In genomic region chr22:20495861-20496681, GRCh38 we compare ENCODE assay signal across 8 cellular contexts. TPM values are rescaled to one million over a fixed set of nuclear protein-coding genes. Genes with fewer than 3 reads are reported as not detected.
DNase-seq lines count a peak whose midpoint lies in the region; ATAC-seq and TF ChIP-seq lines count a peak whose summit lies in the region.

No MANE protein-coding gene starts in this region.

- peak; percentile 92 for ATAC-seq in SK-N-SH treated with all-trans-retinoic acid at 6 μM for 48 hours

- POLR2A ChIA-PET in HEK293 (lab: Yijun Ruan, JAX): interaction anchor here (0.6 to 1.4 kb wide), 5 partner anchors 8 to 78 kb away, joined by 3 to 6 read pairs (median 5); no protein-coding TSS in a partner anchor

- peaks cover 35% of the 10 kb centered on the region for H3K4me1 Mint-ChIP-seq in activated naive CD8-positive, alpha-beta T cell (ENCODE audit: low read depth)
- H3K4me1 Mint-ChIP-seq in glutamatergic neuron (ENCODE audit: low read depth, unreplicated experiment): peaks cover 3% of the 10 kb centered on the region

- WGBS in testis, 2 donors: 1% methylated on average over 36 to 46 of the region's 54 CpGs

- H3K4me2 ChIP-seq in osteoblast (ENCODE audit: insufficient read depth, low read length): peak overlapping the region; percentile 97

- H3K36me3 ChIP-seq in HEK293 (ENCODE audit: control insufficient read depth in 2 of 2, insufficient read depth in 1 of 2, low read length in 2 of 2): peaks cover 0 to 23% of the 10 kb centered on the region in 2 experiments; a peak in 2 of 3 replicates
- no peaks in the 10 kb centered on the region for H3K36me3 ChIP-seq in osteoblast (ENCODE audit: insufficient read depth, low read length)
- no peaks in the 10 kb centered on the region for H3K36me3 ChIP-seq in testis (ENCODE audit: low read depth, missing control alignments)

- peaks cover 48% of the 10 kb centered on the region for H3K79me2 ChIP-seq in osteoblast (ENCODE audit: insufficient read depth, low read length)

- H3K27ac ChIP-seq in HEK293 (ENCODE audit: extremely low read depth, low read depth, low read length): peak overlapping the region; percentile 83
- H3K27ac ChIP-seq in osteoblast (ENCODE audit: low read depth, low read length): peak overlapping the region; percentile 78
- H3K27ac ChIP-seq in testis: peak overlapping the region; percentile 92 to 97

- H3K9me3 ChIP-seq in HEK293 (ENCODE audit: control insufficient read depth, insufficient read depth, low read depth, low read length) (no peaks in the 10 kb centered on the region), osteoblast (ENCODE audit: low read depth, low read length) (no peaks in the 10 kb centered on the region), testis (no peaks in the 10 kb centered on the region)

- peak overlapping the region; percentile 93 for H2AFZ ChIP-seq in osteoblast (ENCODE audit: low read length)

- H3K4me1 ChIP-seq in HEK293 (ENCODE audit: control insufficient read depth, insufficient read depth, low read length) (no peaks in the 10 kb centered on the region), osteoblast (ENCODE audit: insufficient read depth, low read length) (peaks cover 11% of the 10 kb centered on the region), testis (peaks cover 4% of the 10 kb centered on the region)

- H4K20me1 ChIP-seq in osteoblast (ENCODE audit: insufficient read depth, low read length): peaks cover 29% of the 10 kb centered on the region

- intact Hi-C loops in testis (cut with DNase I; ENCODE audit: low total_unique reads): loop anchor here (5.0 to 10.0 kb wide), 2 partner anchors 71 kb away; no protein-coding TSS in a partner anchor

- peak; percentile 77 for DNase-seq in MV-4-11 (lab: John Stamatoyannopoulos, UW)
- DNase-seq in glutamatergic neuron: peak; percentile 93
- peak; percentile 100 for DNase-seq in osteoblast (ENCODE audit: insufficient read length, low spot score, missing footprints)
- peak; percentile 91 for DNase-seq in testis

- H3K27me3 Mint-ChIP-seq in activated naive CD8-positive, alpha-beta T cell: no peaks in the 10 kb centered on the region
- H3K27me3 Mint-ChIP-seq in glutamatergic neuron (ENCODE audit: unreplicated experiment): peaks cover 11% of the 10 kb centered on the region

- peaks cover 1% of the 10 kb centered on the region for H3K36me3 Mint-ChIP-seq in activated naive CD8-positive, alpha-beta T cell
- H3K36me3 Mint-ChIP-seq in glutamatergic neuron (ENCODE audit: unreplicated experiment): no peaks in the 10 kb centered on the region

- H3K9me3 Mint-ChIP-seq in activated naive CD8-positive, alpha-beta T cell (ENCODE audit: low read depth): no peaks in the 10 kb centered on the region
- peaks cover 9% of the 10 kb centered on the region for H3K9me3 Mint-ChIP-seq in glutamatergic neuron (ENCODE audit: unreplicated experiment)

- H3K4me3 Mint-ChIP-seq in activated naive CD8-positive, alpha-beta T cell: peak overlapping the region; percentile 91
- H3K4me3 Mint-ChIP-seq in glutamatergic neuron (ENCODE audit: unreplicated experiment): peak overlapping the region; percentile 87

- no peaks in the 10 kb centered on the region for H3K27me3 ChIP-seq in osteoblast (ENCODE audit: insufficient read depth, low read length)
- H3K27me3 ChIP-seq in testis: no peaks in the 10 kb centered on the region

- peak overlapping the region; percentile 83 for H3K27ac Mint-ChIP-seq in activated naive CD8-positive, alpha-beta T cell
- peak overlapping the region; percentile 64 for H3K27ac Mint-ChIP-seq in glutamatergic neuron (ENCODE audit: unreplicated experiment)

- TF ChIP-seq POLR2A in testis (IDR thresholded peaks at IDR 0.05): no peak

- H3K4me3 ChIP-seq in GM08714 (ENCODE audit: low read length): peak overlapping the region; percentile 75
- H3K4me3 ChIP-seq in HEK293 (ENCODE audit: low read depth, low read length): peak overlapping the region; percentile 68
- peak overlapping the region; percentile 76 for H3K4me3 ChIP-seq in osteoblast (ENCODE audit: insufficient read depth, low read length)
- H3K4me3 ChIP-seq in testis: peak overlapping the region; percentile 74 to 82

- TF ChIP-seq CTCF in HEK293 (tag by site-specific recombination; IDR thresholded peaks at IDR 0.05) (peak; percentile 97), glutamatergic neuron (IDR thresholded peaks at IDR 0.05; ENCODE audit: partially characterized antibody, unreplicated experiment) (peak; percentile 86), osteoblast (IDR thresholded peaks at IDR 0.05; ENCODE audit: extremely low read depth, low read depth, low read length) (peak; percentile 88), testis (IDR thresholded peaks at IDR 0.05) (peak; percentile 76 to 91 (median 91))

- CTCF ChIA-PET in HEK293 (lab: Yijun Ruan, JAX): interaction anchor here (0.6 to 2.0 kb wide), 7 partner anchors 7 to 339 kb away, joined by 3 to 5 read pairs (median 5); no protein-coding TSS in a partner anchor

TF ChIP-seq in HEK293, 187 proteins besides CTCF, POLR2A, EP300 and RAD21 (continues in another document):
- TF ChIP-seq ZNF555 (tag by site-specific recombination; conservative IDR thresholded peaks at IDR 0.05) (no peak), YY1 (tag by site-specific recombination; IDR thresholded peaks at IDR 0.05) (peak; percentile 13; the same call in 1 of the 2 replicates), BCL11B (tag by site-specific recombination; IDR thresholded peaks at IDR 0.05; ENCODE audit: low read depth) (0 out of 2 replicates have a peak, but pooled peaks have one; percentile 76), ZNF623 (tag by site-specific recombination; IDR thresholded peaks at IDR 0.05) (no peak), ZNF561 (tag by site-specific recombination; IDR thresholded peaks at IDR 0.05; ENCODE audit: borderline replicate concordance) (no peak; the same call in 1 of the 2 replicates), ZNF311 (tag by site-specific recombination; IDR thresholded peaks at IDR 0.05; ENCODE audit: borderline replicate concordance) (no peak), ZNF548 (tag by site-specific recombination; IDR thresholded peaks at IDR 0.05) (peak; percentile 70; the same call in 1 of the 2 replicates), ZNF521 (tag by site-specific recombination; IDR thresholded peaks at IDR 0.05) (no peak), INSM2 (tag by site-specific recombination; IDR thresholded peaks at IDR 0.05) (peak; percentile 95), ZNF560 (tag by site-specific recombination; IDR thresholded peaks at IDR 0.05; ENCODE audit: borderline replicate concordance) (no peak), HOXA7 (CRISPR knock-in tag; IDR thresholded peaks at IDR 0.05; ENCODE audit: borderline replicate concordance) (no peak)

TF ChIP-seq in SK-N-SH treated with all-trans-retinoic acid at 6 μM for 48 hours, 23 proteins besides CTCF, POLR2A, EP300 and RAD21:
- no peak for TF ChIP-seq CSDC2 (CRISPR knock-in tag; IDR thresholded peaks at IDR 0.05)
- 0 out of 2 replicates have a peak, but pooled peaks have one; percentile 8 for TF ChIP-seq TSHZ2 (CRISPR knock-in tag; IDR thresholded peaks at IDR 0.05)
- no peak for TF ChIP-seq ZFP3 (CRISPR knock-in tag; IDR thresholded peaks at IDR 0.05)
- TF ChIP-seq PATZ1 (CRISPR knock-in tag; IDR thresholded peaks at IDR 0.05; ENCODE audit: borderline replicate concordance): peak; percentile 43; the same call in 1 of the 2 replicates
- 0 out of 2 replicates have a peak, but pooled peaks have one; percentile 57 for TF ChIP-seq SNAI2 (CRISPR knock-in tag; IDR thresholded peaks at IDR 0.05)

RNA-seq across cellular contexts. Expression of gene KLHL22, which starts 0.5 kb away (rescaled TPM):
- total RNA-seq in glutamatergic neuron (ENCODE audit: unreplicated experiment) (20.2 TPM), osteoblast (36.9 and 46.6 TPM in 2 replicates), testis (10 to 100 TPM; 39.8 to 41.7 TPM)
- 18.1 TPM for polyA plus RNA-seq in testis (ENCODE audit: insufficient read depth, low read depth, low replicate concordance)

RNA-seq across cellular contexts. Expression of gene MED15, which starts 11.3 kb away (rescaled TPM):
- total RNA-seq in glutamatergic neuron (ENCODE audit: unreplicated experiment) (83.6 TPM), osteoblast (36.9 and 49.8 TPM in 2 replicates), testis (100 to 1,000 TPM in 1 of 2 donors, 10 to 100 TPM in 1; 81.6 to 101 TPM)
- polyA plus RNA-seq in testis (ENCODE audit: insufficient read depth, low read depth, low replicate concordance): 71.0 TPM

RNA-seq across cellular contexts. Expression of gene SCARF2, which starts 58.4 kb away (rescaled TPM):
- 3.4 TPM for total RNA-seq in glutamatergic neuron (ENCODE audit: unreplicated experiment)
- total RNA-seq in osteoblast: 18.3 and 23.9 TPM in 2 replicates
- total RNA-seq in testis: 10 to 100 TPM; 10.4 to 12.3 TPM
- polyA plus RNA-seq in testis (ENCODE audit: insufficient read depth, low read depth, low replicate concordance): 3.3 TPM

Comparison
In these comparisons a context has a peak if more than half of its experiments do, and no peak if none do; other contexts are left out.
1. Peak in every context shown above with its lines: DNase-seq, ATAC-seq, H3K4me3 ChIP-seq and H3K27ac ChIP-seq.